In genomic region chr5:179228341-179229121, GRCh38 we compare ENCODE assay signal across 14 cellular contexts.
DNase-seq lines count a peak whose midpoint lies in the region; ATAC-seq and TF ChIP-seq lines count a peak whose summit lies in the region.
"Had no signal": no experiment of that assay in that cellular context is flagged by ENCODE, and none has a peak within 500 bp of the region (broad histone marks: within the 10 kb centered on the region; RNA-seq: fewer than 3 reads in every experiment).

No MANE protein-coding gene starts in this region.

- no peaks in the 10 kb centered on the region for H3K9me3 Mint-ChIP-seq in activated T-cell treated with anti-CD3 and anti-CD28 coated beads, Interleukin-2, amount 50 U/mL, for 24 hours

- H3K27ac ChIP-seq in tibial artery (no peak overlapping the region), colonic mucosa (no peak overlapping the region)
- H3K27ac ChIP-seq in effector memory CD4-positive, alpha-beta T cell (ENCODE audit: insufficient read depth, low read length, poor library complexity, severe bottlenecking) = no peak overlapping the region

- no peak overlapping the region for H3K4me3 Mint-ChIP-seq in activated T-cell treated with anti-CD3 and anti-CD28 coated beads, Interleukin-2, amount 50 U/mL, for 24 hours
- H3K4me3 Mint-ChIP-seq: CD4-positive, CD25-positive, alpha-beta regulatory T cell; IgD-negative memory B cell had no signal

- H3K27me3 ChIP-seq in tibial artery = no peaks in the 10 kb centered on the region
- H3K27me3 ChIP-seq in effector memory CD4-positive, alpha-beta T cell (replicated peaks; ENCODE audit: control insufficient read depth, insufficient read depth, low read length, poor library complexity, severe bottlenecking) = no peaks in the 10 kb centered on the region
- H3K27me3 ChIP-seq in colonic mucosa = no peaks in the 10 kb centered on the region

- intact Hi-C loops in tibial artery (cut with DNase I; ENCODE audit: low total_unique reads) = no loop called here
- intact Hi-C loops in colonic mucosa (cut with DNase I) = no loop called here

- H3K9me3 ChIP-seq in tibial artery (no peaks in the 10 kb centered on the region), colonic mucosa (no peaks in the 10 kb centered on the region)
- no peaks in the 10 kb centered on the region for H3K9me3 ChIP-seq in effector memory CD4-positive, alpha-beta T cell (ENCODE audit: control insufficient read depth, low read length)

- no peak overlapping the region for H3K4me3 ChIP-seq in tibial artery
- H3K4me3 ChIP-seq in effector memory CD4-positive, alpha-beta T cell (ENCODE audit: insufficient read depth, low read depth, low read length, poor library complexity, severe bottlenecking) = no peak overlapping the region
- no peak overlapping the region for H3K4me3 ChIP-seq in colonic mucosa

- DNase-seq in activated T-cell treated with anti-CD3 and anti-CD28 coated beads, Interleukin-2, amount 50 U/mL, for 24 hours = peak; percentile 20
- DNase-seq in activated T-cell treated with anti-CD3 and anti-CD28 coated beads, Interleukin-2, amount 50 U/mL, for 48 hours = no peak
- DNase-seq in activated CD8-positive, alpha-beta memory T cell treated with anti-CD3 and anti-CD28 coated beads, Interleukin-2, amount 50 U/mL, for 4 hours = peak; percentile 8
- DNase-seq in left lobe of liver (ENCODE audit: low spot score) = peak; percentile 35
- DNase-seq in tibial artery = peak; percentile 16 to 57
- DNase-seq in effector memory CD4-positive, alpha-beta T cell = no peak
- DNase-seq in colonic mucosa = no peak
- DNase-seq: ACHN; activated naive CD4-positive, alpha-beta T cell; CD4-positive, CD25-positive, alpha-beta regulatory T cell; erythroblast; small intestine had no signal

- no peaks in the 10 kb centered on the region for H3K27me3 Mint-ChIP-seq in activated T-cell treated with anti-CD3 and anti-CD28 coated beads, Interleukin-2, amount 50 U/mL, for 24 hours
- H3K27me3 Mint-ChIP-seq: CD4-positive, CD25-positive, alpha-beta regulatory T cell had no signal

- TF ChIP-seq CTCF in tibial artery (IDR thresholded peaks at IDR 0.05) (no peak), colonic mucosa (IDR thresholded peaks at IDR 0.05) (no peak)

- H3K36me3 ChIP-seq in tibial artery = no peaks in the 10 kb centered on the region
- H3K36me3 ChIP-seq in effector memory CD4-positive, alpha-beta T cell (ENCODE audit: control insufficient read depth, insufficient read depth, low read length) = no peaks in the 10 kb centered on the region
- no peaks in the 10 kb centered on the region for H3K36me3 ChIP-seq in colonic mucosa

- ATAC-seq in left lobe of liver (no peak), HG03280 (IDR thresholded peaks at IDR 0.05; ENCODE audit: unreplicated experiment) (no peak)

- no peaks in the 10 kb centered on the region for H3K36me3 Mint-ChIP-seq in activated T-cell treated with anti-CD3 and anti-CD28 coated beads, Interleukin-2, amount 50 U/mL, for 24 hours (ENCODE audit: low read depth)
- H3K36me3 Mint-ChIP-seq: IgD-negative memory B cell had no signal

- H3K4me1 ChIP-seq in tibial artery (peaks cover 0 to 5% (median 0%) of the 10 kb centered on the region in 4 donors), colonic mucosa (no peaks in the 10 kb centered on the region)
- no peaks in the 10 kb centered on the region for H3K4me1 ChIP-seq in effector memory CD4-positive, alpha-beta T cell (ENCODE audit: control insufficient read depth, insufficient read depth, low read length, poor library complexity, severe bottlenecking)

- H3K27ac Mint-ChIP-seq in activated T-cell treated with anti-CD3 and anti-CD28 coated beads, Interleukin-2, amount 50 U/mL, for 24 hours = no peak overlapping the region
- H3K27ac Mint-ChIP-seq: CD4-positive, CD25-positive, alpha-beta regulatory T cell; IgD-negative memory B cell had no signal

- no peaks in the 10 kb centered on the region for H3K4me1 Mint-ChIP-seq in activated T-cell treated with anti-CD3 and anti-CD28 coated beads, Interleukin-2, amount 50 U/mL, for 24 hours (ENCODE audit: low read depth)
- H3K4me1 Mint-ChIP-seq: CD4-positive, CD25-positive, alpha-beta regulatory T cell; IgD-negative memory B cell had no signal

- no peak overlapping the region for H3K9ac ChIP-seq in colonic mucosa (ENCODE audit: low read depth in 2 of 2, low read length in 2 of 2)

Comparison
In these comparisons a context has a peak if more than half of its experiments do, and no peak if none do; other contexts are left out.
1. DNase-seq: peak in activated T-cell treated with anti-CD3 and anti-CD28 coated beads, Interleukin-2, amount 50 U/mL, for 24 hours (single experiment), activated CD8-positive, alpha-beta memory T cell treated with anti-CD3 and anti-CD28 coated beads, Interleukin-2, amount 50 U/mL, for 4 hours (single experiment), left lobe of liver (single experiment) and tibial artery (2 of 2); none in activated T-cell treated with anti-CD3 and anti-CD28 coated beads, Interleukin-2, amount 50 U/mL, for 48 hours (0 of 2), effector memory CD4-positive, alpha-beta T cell (0 of 3) and colonic mucosa (single experiment).